8 cellular contexts compared by ENCODE assay signal in the genomic region with DNA sequence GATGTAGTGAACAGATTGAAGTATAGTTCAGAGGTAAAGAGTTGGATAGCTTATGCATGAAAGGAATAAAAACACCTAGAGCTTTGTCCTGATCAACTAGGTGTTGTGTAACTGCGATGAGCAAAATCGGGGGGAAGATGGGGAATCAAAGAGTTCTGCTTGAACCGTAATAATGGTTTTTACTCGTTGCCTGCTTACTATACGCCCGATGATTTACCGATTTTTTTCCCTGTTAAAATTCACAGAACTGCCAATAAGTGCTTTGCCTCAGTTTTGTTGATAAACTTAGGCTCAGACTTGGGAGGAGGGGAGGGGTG. TPM values are rescaled to one million over a fixed set of nuclear protein-coding genes. Genes with fewer than 3 reads are reported as not detected.
A peak's percentile ranks its signal among the peaks of the same experiment; 100 is the strongest.
DNase-seq lines count a peak whose midpoint lies in the region; TF ChIP-seq lines count a peak whose summit lies in the region.

No MANE protein-coding gene starts in this region.

- peaks cover 7% of the 10 kb centered on the region for H3K79me1 ChIP-seq in trophoblast cell (ENCODE audit: low read length)

- H3K79me2 ChIP-seq in DOHH2 (ENCODE audit: control insufficient read depth, low read length), result peaks cover 89% of the 10 kb centered on the region
- peaks cover 11% of the 10 kb centered on the region for H3K79me2 ChIP-seq in trophoblast cell (ENCODE audit: control insufficient read depth, insufficient read depth, low read length, poor library complexity)

- peak overlapping the region; percentile 56 for H3K27ac ChIP-seq in DOHH2 (ENCODE audit: low read depth, low read length)
- H3K27ac ChIP-seq in Peyer's patch, result peak overlapping the region; percentile 79 to 95 (median 87)
- H3K27ac ChIP-seq in esophagus (ENCODE audit: low read depth in 2 of 2, low read length in 1 of 2), result peak overlapping the region; percentile 21 to 78
- H3K27ac ChIP-seq in trophoblast cell (ENCODE audit: low read depth, low read length), result no peak overlapping the region

- peak overlapping the region; percentile 43 for H4K8ac ChIP-seq in trophoblast cell (ENCODE audit: low read depth, low read length)

- H2BK12ac ChIP-seq in trophoblast cell (ENCODE audit: low read length), result no peak overlapping the region

- H3K36me3 ChIP-seq in DOHH2 (ENCODE audit: control insufficient read depth, low read length), result peaks cover 46% of the 10 kb centered on the region
- peaks cover 0 to 18% (median 0%) of the 10 kb centered on the region in 3 donors for H3K36me3 ChIP-seq in Peyer's patch
- no peaks in the 10 kb centered on the region for H3K36me3 ChIP-seq in esophagus (ENCODE audit: control insufficient read depth in 2 of 2, insufficient read depth in 2 of 2, low read length in 1 of 2)
- H3K36me3 ChIP-seq in trophoblast cell (ENCODE audit: control insufficient read depth in 1 of 2, insufficient read depth in 2 of 2, low read length in 2 of 2), result peaks cover 2 to 4% of the 10 kb centered on the region in 2 experiments

- TF ChIP-seq POLR2A in Peyer's patch (IDR thresholded peaks at IDR 0.05), result no peak

- no peak overlapping the region for H3K4ac ChIP-seq in trophoblast cell (ENCODE audit: low read depth, low read length)

- no peaks in the 10 kb centered on the region; the same call in 1 of the 2 replicates for H3F3A ChIP-seq in DOHH2 (ENCODE audit: control insufficient read depth, insufficient read depth)

- H3K27me3 ChIP-seq in DOHH2 (ENCODE audit: control insufficient read depth, low read length), result no peaks in the 10 kb centered on the region
- H3K27me3 ChIP-seq in Peyer's patch, result no peaks in the 10 kb centered on the region
- H3K27me3 ChIP-seq in esophagus (ENCODE audit: control insufficient read depth in 1 of 2, insufficient read depth in 2 of 2, low read length in 2 of 2), result no peaks in the 10 kb centered on the region
- H3K27me3 ChIP-seq in trophoblast cell (ENCODE audit: insufficient read depth, low read length), result no peaks in the 10 kb centered on the region

- H3K18ac ChIP-seq in trophoblast cell (ENCODE audit: low read length), result no peak overlapping the region

- H3K4me2 ChIP-seq in DOHH2 (ENCODE audit: low read length) (peak overlapping the region; percentile 89), trophoblast cell (ENCODE audit: low read length) (peak overlapping the region; percentile 95)

- H3K9me2 ChIP-seq in DOHH2 (replicated peaks; ENCODE audit: control insufficient read depth, low read length), result no peaks in the 10 kb centered on the region

- no peak for DNase-seq in Peyer's patch
- no peak for DNase-seq in trophoblast cell
- no peak for DNase-seq in epidermal melanocyte (ENCODE audit: insufficient read length, low spot score)
- DNase-seq in stimulated activated naive CD4-positive, alpha-beta T cell treated with Interleukin-2 at 50 U/mL for 16 hours (lab: John Stamatoyannopoulos, UW), result no peak
- no peak for DNase-seq in Kasumi-1 (lab: John Stamatoyannopoulos, UW)
- DNase-seq in NCI-H1694 (lab: John Stamatoyannopoulos, UW), result no peak

- no peak overlapping the region for H3K23ac ChIP-seq in trophoblast cell (ENCODE audit: low read length)

- no peaks in the 10 kb centered on the region for H4K20me1 ChIP-seq in DOHH2 (ENCODE audit: control insufficient read depth, insufficient read depth, low read depth, low read length)

- WGBS in esophagus, 2 donors, result 3 to 6% methylated on average over 7 of the region's 7 CpGs
- WGBS in trophoblast cell (ENCODE audit: extremely low coverage, insufficient coverage, insufficient read length), result no CpG with 5 or more reads among the region's 7 CpGs

- no peak overlapping the region for H2AK5ac ChIP-seq in trophoblast cell (ENCODE audit: low read length)

- peaks cover 42% of the 10 kb centered on the region for H3K4me1 ChIP-seq in DOHH2 (ENCODE audit: control insufficient read depth, low read length)
- H3K4me1 ChIP-seq in Peyer's patch, result peaks cover 0 to 39% (median 2%) of the 10 kb centered on the region in 4 donors
- peaks cover 0 to 4% of the 10 kb centered on the region in 2 donors for H3K4me1 ChIP-seq in esophagus (ENCODE audit: control insufficient read depth in 2 of 2, insufficient read depth in 2 of 2, low read length in 1 of 2)
- H3K4me1 ChIP-seq in trophoblast cell (ENCODE audit: control insufficient read depth in 1 of 2, insufficient read depth in 2 of 2, low read length in 2 of 2), result peaks cover 3 to 9% of the 10 kb centered on the region in 2 experiments

- peak overlapping the region; percentile 99 for H3K4me3 ChIP-seq in DOHH2 (ENCODE audit: low read length)
- peak overlapping the region; percentile 68 to 97 (median 89) for H3K4me3 ChIP-seq in Peyer's patch
- peak overlapping the region; percentile 33 to 62 for H3K4me3 ChIP-seq in esophagus (ENCODE audit: low read depth in 1 of 2, low read length in 2 of 2)
- peak overlapping the region; percentile 74 for H3K4me3 ChIP-seq in trophoblast cell (ENCODE audit: low read depth, low read length)

- TF ChIP-seq CTCF in DOHH2 (IDR thresholded peaks at IDR 0.05; ENCODE audit: low read depth, low read length, poor library complexity, severe bottlenecking) (no peak), Peyer's patch (IDR thresholded peaks at IDR 0.05) (no peak)

- H3K9me3 ChIP-seq in DOHH2 (ENCODE audit: control insufficient read depth, insufficient read depth, low read length) (no peaks in the 10 kb centered on the region), Peyer's patch (no peaks in the 10 kb centered on the region), esophagus (ENCODE audit: control insufficient read depth in 2 of 2, insufficient read depth in 1 of 2, low read depth in 1 of 2, low read length in 1 of 2) (no peaks in the 10 kb centered on the region), trophoblast cell (ENCODE audit: insufficient read depth, low read depth, low read length) (peaks cover 5% of the 10 kb centered on the region)

- H4K91ac ChIP-seq in trophoblast cell (ENCODE audit: low read depth, low read length), result no peak overlapping the region

- H3K9ac ChIP-seq in trophoblast cell (ENCODE audit: low read length), result peak overlapping the region; percentile 51

- no peak overlapping the region for H4K12ac ChIP-seq in trophoblast cell (ENCODE audit: low read depth, low read length)

- H2AFZ ChIP-seq in trophoblast cell (ENCODE audit: insufficient read depth, low read length, poor library complexity), result peak overlapping the region; percentile 59

- H2BK120ac ChIP-seq in trophoblast cell (ENCODE audit: insufficient read depth, low read length, poor library complexity), result no peak overlapping the region

- H3K14ac ChIP-seq in trophoblast cell (ENCODE audit: low read length), result no peak overlapping the region

- H2BK5ac ChIP-seq in trophoblast cell (ENCODE audit: low read depth, low read length, poor library complexity), result no peak overlapping the region

RNA-seq across cellular contexts. Expression of gene DNAJB11, which starts 0.8 kb away (rescaled TPM):
- total RNA-seq in Peyer's patch, result 10 to 100 TPM; 16.5 to 61.3 (median 42.4) TPM
- 10 to 100 TPM; 30.7 to 43.4 TPM for polyA plus RNA-seq in esophagus
- polyA plus RNA-seq in trophoblast cell (2013), result 116 and 119 TPM in 2 replicates

RNA-seq across cellular contexts. Expression of gene TBCCD1, which starts 2.6 kb away (rescaled TPM):
- total RNA-seq in Peyer's patch, result 10 to 100 TPM; 13.8 to 30.5 (median 16.6) TPM
- polyA plus RNA-seq in esophagus, result 1 to 10 TPM; 2.7 to 4.4 TPM
- 7.3 and 7.6 TPM in 2 replicates for polyA plus RNA-seq in trophoblast cell (2013)

RNA-seq across cellular contexts. Expression of gene CRYGS, which starts 25.6 kb away (rescaled TPM):
- 10 to 100 TPM in 1 of 4 donors, 1 to 10 TPM in 3; 1.4 to 12.3 (median 5.7) TPM for total RNA-seq in Peyer's patch
- 1 to 10 TPM; 1.4 to 5.0 TPM for polyA plus RNA-seq in esophagus
- polyA plus RNA-seq in trophoblast cell (2013), result 0.55 and 0.56 TPM in 2 replicates

RNA-seq across cellular contexts. Expression of gene AHSG, which starts 43.1 kb away (rescaled TPM):
- not detected for total RNA-seq in Peyer's patch
- under 1 TPM; 0.06 TPM for polyA plus RNA-seq in esophagus
- not detected in 2 replicates for polyA plus RNA-seq in trophoblast cell (2013)

Comparison
In these comparisons a context has a peak if more than half of its experiments do, and no peak if none do; other contexts are left out.
1. H3K4me3 ChIP-seq: peak in every context shown above with its lines; median percentile 99 in DOHH2; 89 in Peyer's patch; 74 in trophoblast cell; 48 in esophagus.